Comparison of ENCODE assay signal across 33 cellular contexts in the genomic region with DNA sequence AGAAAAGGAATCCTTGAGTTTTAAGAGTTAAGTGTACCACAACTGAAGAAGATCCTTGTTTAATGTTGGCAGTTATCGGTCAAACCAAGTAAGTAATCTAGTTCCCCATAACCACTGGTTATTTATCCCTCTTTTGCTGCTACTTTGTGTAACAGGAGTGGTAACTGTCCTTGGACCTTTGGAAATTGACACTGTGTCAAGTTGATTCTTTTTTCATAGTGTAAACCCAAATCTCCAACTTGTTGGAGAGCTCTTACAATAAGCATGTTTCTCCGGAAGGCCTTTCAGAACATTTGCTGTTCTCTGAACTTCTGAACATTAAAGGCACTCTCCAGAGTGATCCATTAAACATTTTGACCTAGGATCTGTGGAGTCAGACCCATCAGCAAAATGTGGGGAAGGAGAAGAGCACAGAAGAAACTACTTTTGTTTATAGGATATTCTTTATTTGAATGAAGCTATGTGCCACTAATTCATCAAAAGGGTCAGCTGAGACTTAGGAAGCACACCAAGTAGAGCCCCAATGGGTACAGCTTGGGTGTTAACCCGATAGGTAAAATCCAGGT. TPM values are rescaled to one million over a fixed set of nuclear protein-coding genes. Genes with fewer than 3 reads are reported as not detected.
DNase-seq lines count a peak whose midpoint lies in the region; ATAC-seq, FAIRE-seq and TF ChIP-seq lines count a peak whose summit lies in the region.
"Had no signal": no experiment of that assay in that cellular context is flagged by ENCODE, and none has a peak within 500 bp of the region (broad histone marks: within the 10 kb centered on the region; RNA-seq: fewer than 3 reads in every experiment).

No MANE protein-coding gene starts in this region.

- H3K27me3 ChIP-seq in BLaER1 treated with 17β-estradiol and CSF1 and Interleukin-3, amounts not matched to agents 10 nM and 100 nM = no peaks in the 10 kb centered on the region
- H3K27me3 ChIP-seq in keratinocyte (ENCODE audit: control insufficient read depth, extremely low read depth, insufficient read depth, low read length) (no peaks in the 10 kb centered on the region), skeletal muscle tissue (ENCODE audit: control insufficient read depth in 3 of 3, insufficient read depth in 3 of 3, low read length in 3 of 3) (no peaks in the 10 kb centered on the region)
- H3K27me3 ChIP-seq: BLaER1, left lung, neutrophil, Peyer's patch had no signal

- H3K9ac ChIP-seq in BLaER1 treated with 17β-estradiol and CSF1 and Interleukin-3, amounts not matched to agents 10 nM and 100 nM = no peak overlapping the region
- no peak overlapping the region for H3K9ac ChIP-seq in keratinocyte (ENCODE audit: control insufficient read depth, extremely low read depth, insufficient read depth, low read length)
- no peak overlapping the region for H3K9ac ChIP-seq in skeletal muscle tissue (ENCODE audit: low read depth in 1 of 3, low read length in 3 of 3)
- H3K9ac ChIP-seq: BLaER1 had no signal

- dilution Hi-C loops in keratinocyte (cut with MboI; ENCODE audit: extremely low pct_ligation_motif_present, low sequenced_read_pairs) = no loop called here

- H3K79me2 ChIP-seq in keratinocyte (ENCODE audit: control insufficient read depth, insufficient read depth, low read length) = peaks cover 59% of the 10 kb centered on the region

- no peak for ATAC-seq in activated T-helper 17 cell treated with anti-CD3 and anti-CD28 coated beads, Interleukin-2, amount 50 U/mL, for 72 hours (replicated peaks)
- ATAC-seq in HG02870 (IDR thresholded peaks at IDR 0.05; ENCODE audit: unreplicated experiment) = no peak
- ATAC-seq: activated T-cell treated with anti-CD3 and anti-CD28 coated beads, Interleukin-2, amount 50 U/mL, for 72 hours; left lung; stimulated activated memory B cell treated with anti-CD40 and anti-IgM and Interleukin-4, amounts not matched to agents 10 μg/mL and 1 μg/mL and 100 μg/mL, for 72 hours had no signal

- peak overlapping the region; percentile 19 for H3K4me3 Mint-ChIP-seq in activated T-helper 17 cell treated with anti-CD3 and anti-CD28 coated beads, Interleukin-2, amount 50 U/mL, for 72 hours
- H3K4me3 Mint-ChIP-seq: stimulated activated memory B cell treated with anti-CD40 and anti-IgM and Interleukin-4, amounts not matched to agents 10 μg/mL and 1 μg/mL and 100 μg/mL, for 72 hours had no signal

- no peak for TF ChIP-seq CTCF in keratinocyte (optimal IDR thresholded peaks at IDR 0.05 in 1 of 3, IDR thresholded peaks at IDR 0.05 in 1 of 3, conservative IDR thresholded peaks at IDR 0.05 in 1 of 3; ENCODE audit: extremely low read depth in 1 of 3, insufficient read depth in 2 of 3, low read length in 3 of 3)

- H2AFZ ChIP-seq in keratinocyte (ENCODE audit: control insufficient read depth, low read length) = no peak overlapping the region

- no peaks in the 10 kb centered on the region for H3K27me3 Mint-ChIP-seq in activated T-helper 17 cell treated with anti-CD3 and anti-CD28 coated beads, Interleukin-2, amount 50 U/mL, for 72 hours
- H3K27me3 Mint-ChIP-seq: stimulated activated memory B cell treated with anti-CD40 and anti-IgM and Interleukin-4, amounts not matched to agents 10 μg/mL and 1 μg/mL and 100 μg/mL, for 72 hours had no signal

- peaks cover under 1% of the 10 kb centered on the region for H3K9me1 ChIP-seq in keratinocyte (ENCODE audit: control insufficient read depth, extremely low read depth, insufficient read depth, low read length)

- H3K27ac ChIP-seq in BLaER1 treated with 17β-estradiol and CSF1 and Interleukin-3, amounts not matched to agents 10 nM and 100 nM = no peak overlapping the region
- H3K27ac ChIP-seq in keratinocyte (ENCODE audit: control insufficient read depth, insufficient read depth, low read length) = peak overlapping the region; percentile 87
- peak overlapping the region; percentile 94 for H3K27ac ChIP-seq in skeletal muscle tissue (ENCODE audit: low read depth, low read length)
- H3K27ac ChIP-seq: BLaER1, coronary artery, left lung, neutrophil, Peyer's patch had no signal

- H4K20me1 ChIP-seq in BLaER1 treated with 17β-estradiol and CSF1 and Interleukin-3, amounts not matched to agents 10 nM and 100 nM = peaks cover 27 to 83% (median 66%) of the 10 kb centered on the region in 11 experiments; a peak in 17 of 22 replicates
- H4K20me1 ChIP-seq in keratinocyte (ENCODE audit: control insufficient read depth, extremely low read depth, insufficient read depth, low read length) = peaks cover 2% of the 10 kb centered on the region

- H3K4me3 ChIP-seq in BLaER1 treated with 17β-estradiol and CSF1 and Interleukin-3, amounts not matched to agents 10 nM and 100 nM = peak overlapping the region in 2 of 10 experiments; percentile 12 to 97; a peak in 1 of 20 replicates
- H3K4me3 ChIP-seq in keratinocyte (ENCODE audit: control insufficient read depth in 2 of 3, extremely low read depth in 1 of 3, insufficient read depth in 2 of 3, low read depth in 1 of 3, low read length in 3 of 3) = no peak overlapping the region
- no peak overlapping the region for H3K4me3 ChIP-seq in skeletal muscle tissue (ENCODE audit: low read length in 3 of 3)
- H3K4me3 ChIP-seq: BLaER1, coronary artery, HAP-1, left lung, Peyer's patch had no signal

- FAIRE-seq in keratinocyte (lab: Jason Lieb, UNC) = no peak
- FAIRE-seq: bronchial epithelial cell had no signal

- peaks cover 0 to 10% (median 5%) of the 10 kb centered on the region in 11 experiments; a peak in 5 of 22 replicates for H3K9me3 ChIP-seq in BLaER1 treated with 17β-estradiol and CSF1 and Interleukin-3, amounts not matched to agents 10 nM and 100 nM (replicated peaks in 1 of 11)
- H3K9me3 ChIP-seq in keratinocyte (ENCODE audit: control insufficient read depth, low read depth, low read length) (no peaks in the 10 kb centered on the region), skeletal muscle tissue (ENCODE audit: control insufficient read depth in 3 of 3, low read length in 3 of 3) (no peaks in the 10 kb centered on the region)
- H3K9me3 ChIP-seq: HAP-1, left lung, neutrophil, Peyer's patch had no signal

- no peaks in the 10 kb centered on the region for H3K9me3 Mint-ChIP-seq in activated T-helper 17 cell treated with anti-CD3 and anti-CD28 coated beads, Interleukin-2, amount 50 U/mL, for 72 hours
- H3K9me3 Mint-ChIP-seq: activated T-cell treated with anti-CD3 and anti-CD28 coated beads, Interleukin-2, amount 50 U/mL, for 72 hours; stimulated activated memory B cell treated with anti-CD40 and anti-IgM and Interleukin-4, amounts not matched to agents 10 μg/mL and 1 μg/mL and 100 μg/mL, for 72 hours had no signal

- peaks cover 32% of the 10 kb centered on the region for H3K4me1 Mint-ChIP-seq in activated T-helper 17 cell treated with anti-CD3 and anti-CD28 coated beads, Interleukin-2, amount 50 U/mL, for 72 hours

- H3K4me1 ChIP-seq in BLaER1 treated with 17β-estradiol and CSF1 and Interleukin-3, amounts not matched to agents 10 nM and 100 nM = peaks cover 60 to 81% (median 71%) of the 10 kb centered on the region in 10 experiments
- H3K4me1 ChIP-seq in keratinocyte (ENCODE audit: control insufficient read depth, extremely low read depth, insufficient read depth, low read length) = peaks cover 42% of the 10 kb centered on the region
- H3K4me1 ChIP-seq in skeletal muscle tissue (ENCODE audit: control insufficient read depth in 3 of 3, insufficient read depth in 3 of 3, low read length in 3 of 3) = peaks cover 50 to 74% (median 70%) of the 10 kb centered on the region in 3 donors

- H3K36me3 ChIP-seq in BLaER1 treated with 17β-estradiol and CSF1 and Interleukin-3, amounts not matched to agents 10 nM and 100 nM = peaks cover 7 to 70% (median 52%) of the 10 kb centered on the region in 11 experiments; a peak in 18 of 22 replicates
- H3K36me3 ChIP-seq in keratinocyte (ENCODE audit: control insufficient read depth in 2 of 2, extremely low read depth in 1 of 2, insufficient read depth in 2 of 2, low read length in 2 of 2) (no peaks in the 10 kb centered on the region), skeletal muscle tissue (ENCODE audit: control insufficient read depth in 3 of 3, insufficient read depth in 3 of 3, low read length in 3 of 3) (peaks cover 0 to 4% (median 0%) of the 10 kb centered on the region in 3 donors)
- H3K36me3 ChIP-seq: left lung had no signal

- no peak overlapping the region for H3K27ac Mint-ChIP-seq in activated T-helper 17 cell treated with anti-CD3 and anti-CD28 coated beads, Interleukin-2, amount 50 U/mL, for 72 hours
- H3K27ac Mint-ChIP-seq: activated T-cell treated with anti-CD3 and anti-CD28 coated beads, Interleukin-2, amount 50 U/mL, for 72 hours; stimulated activated memory B cell treated with anti-CD40 and anti-IgM and Interleukin-4, amounts not matched to agents 10 μg/mL and 1 μg/mL and 100 μg/mL, for 72 hours had no signal

- H3K4me2 ChIP-seq in BLaER1 treated with 17β-estradiol and CSF1 and Interleukin-3, amounts not matched to agents 10 nM and 100 nM = peak overlapping the region; percentile 1 to 98 (median 93); a peak in 17 of 22 replicates
- H3K4me2 ChIP-seq in keratinocyte (ENCODE audit: control insufficient read depth, extremely low read depth, insufficient read depth, low read depth, low read length) = peak overlapping the region; percentile 76

- peaks cover 71% of the 10 kb centered on the region for H3K36me3 Mint-ChIP-seq in activated T-helper 17 cell treated with anti-CD3 and anti-CD28 coated beads, Interleukin-2, amount 50 U/mL, for 72 hours (ENCODE audit: low read depth)

- DNase-seq in keratinocyte (ENCODE audit: low read depth, low spot score) (no peak), mesenteric fat pad (ENCODE audit: low spot score) (no peak), SHP77 (lab: John Stamatoyannopoulos, UW) (no peak)
- DNase-seq: activated CD4-positive, alpha-beta T cell treated with anti-CD3 and anti-CD28 coated beads, Interleukin-2, amount 50 U/mL, for 48 hours; activated CD4-positive, CD25-positive, alpha-beta regulatory T cell treated with anti-CD3 and anti-CD28 coated beads, Interleukin-2, amount 50 U/mL, for 72 hours; activated naive CD4-positive, alpha-beta T cell treated with Interleukin-2 at 50 U/mL for 16 hours; activated T-cell treated with anti-CD3 and anti-CD28 coated beads, Interleukin-2, amount 50 U/mL, for 72 hours; amniotic stem cell; DMS53; effector memory CD4-positive, alpha-beta T cell; erythroblast; glutamatergic neuron; Kasumi-1; left lung; mesenchymal stem cell; MV-4-11; NCI-H1436; NCI-H2081; NCI-H2227 treated with DMSO at 0.1 percent for 48 hours; NCI-H69; Peyer's patch; SHP77 treated with DMSO at 0.1 percent for 48 hours; substantia nigra had no signal

RNA-seq across cellular contexts. Expression of gene AHCYL1, which starts 3.9 kb away (rescaled TPM):
- total RNA-seq in activated T-helper 17 cell treated with anti-CD3 and anti-CD28 coated beads, Interleukin-2, amount 50 U/mL, for 72 hours = 10 to 100 TPM; 60.1 to 80.8 TPM
- 50.2 to 64.8 TPM (median 61.6 TPM) in 3 replicates for polyA plus RNA-seq in keratinocyte
- polyA plus RNA-seq in keratinocyte (2011; ENCODE audit: low read depth) = 66.6 TPM
- polyA plus RNA-seq in keratinocyte (2011; cell fraction: cytosol; rRNA removed) = 47.6 and 70.8 TPM in 2 replicates
- polyA plus RNA-seq in keratinocyte (2011; cell fraction: nucleus; rRNA removed) = 63.8 and 71.8 TPM in 2 replicates
- polyA plus RNA-seq in keratinocyte (2012; ENCODE audit: low replicate concordance) = 57.3 and 60.0 TPM in 2 replicates
- polyA minus RNA-seq in keratinocyte = 44.2 to 62.5 TPM (median 56.9 TPM) in 3 replicates
- 28.8 TPM for polyA minus RNA-seq in keratinocyte (2011; cell fraction: cytosol; rRNA and poly(A)+ RNA removed)
- polyA minus RNA-seq in keratinocyte (2011; cell fraction: nucleus; rRNA and poly(A)+ RNA removed) = 24.9 and 46.2 TPM in 2 replicates
- total RNA-seq in skeletal muscle tissue = 21.9 TPM
- 123 TPM for total RNA-seq in mesenteric fat pad

RNA-seq across cellular contexts. Expression of gene STRIP1, which starts 46.0 kb away (rescaled TPM):
- total RNA-seq in activated T-helper 17 cell treated with anti-CD3 and anti-CD28 coated beads, Interleukin-2, amount 50 U/mL, for 72 hours = 10 to 100 TPM; 21.4 to 31.1 TPM
- polyA plus RNA-seq in keratinocyte = 24.6 to 31.8 TPM (median 28.9 TPM) in 3 replicates
- 44.3 TPM for polyA plus RNA-seq in keratinocyte (2011; ENCODE audit: low read depth)
- polyA plus RNA-seq in keratinocyte (2011; cell fraction: cytosol; rRNA removed) = 21.7 and 22.0 TPM in 2 replicates
- 69.0 and 72.7 TPM in 2 replicates for polyA plus RNA-seq in keratinocyte (2011; cell fraction: nucleus; rRNA removed)
- 20.3 and 21.5 TPM in 2 replicates for polyA plus RNA-seq in keratinocyte (2012; ENCODE audit: low replicate concordance)
- 35.9 to 39.9 TPM (median 38.2 TPM) in 3 replicates for polyA minus RNA-seq in keratinocyte
- polyA minus RNA-seq in keratinocyte (2011; cell fraction: cytosol; rRNA and poly(A)+ RNA removed) = 17.8 TPM
- 39.6 and 53.4 TPM in 2 replicates for polyA minus RNA-seq in keratinocyte (2011; cell fraction: nucleus; rRNA and poly(A)+ RNA removed)
- total RNA-seq in skeletal muscle tissue (37.1 TPM), mesenteric fat pad (28.3 TPM)

Comparison
In these comparisons a context has a peak if more than half of its experiments do, and no peak if none do; other contexts are left out.
1. H3K27ac ChIP-seq: peak in keratinocyte (single experiment) and skeletal muscle tissue (single experiment); none in BLaER1 treated with 17β-estradiol and CSF1 and Interleukin-3, amounts not matched to agents 10 nM and 100 nM (0 of 11).